1 cellular context compared by ENCODE assay signal in the genomic region with DNA sequence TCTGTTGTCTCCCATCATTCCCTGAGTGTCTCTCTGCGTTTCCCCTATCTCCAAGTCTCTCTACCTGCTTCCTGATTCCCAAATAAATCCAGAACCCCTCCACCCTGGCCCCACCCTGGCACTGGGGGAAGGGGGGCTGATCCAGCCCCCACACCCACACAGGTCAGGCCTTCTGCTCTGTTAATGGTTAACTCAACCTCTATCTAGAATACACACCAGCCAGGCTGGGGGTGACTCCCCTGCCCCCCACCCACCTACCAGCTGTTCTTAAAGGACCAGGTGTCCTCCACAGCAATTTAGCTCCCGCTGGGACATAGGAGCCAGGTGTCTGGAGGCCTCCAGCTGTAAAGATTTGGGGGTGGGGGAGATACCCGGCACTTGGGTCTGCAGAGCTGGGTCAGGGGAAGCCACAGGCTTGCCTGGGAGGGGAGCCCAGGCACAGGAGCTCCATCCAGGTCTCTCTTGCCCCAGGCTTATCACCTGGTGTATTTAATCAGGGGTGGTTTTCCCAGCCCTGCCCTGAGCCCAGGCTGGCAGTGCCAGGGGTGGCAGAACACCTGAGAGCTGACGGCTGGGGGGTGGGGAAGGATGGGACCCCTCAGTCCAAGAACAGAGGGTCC.
TF ChIP-seq lines count a peak whose summit lies in the region.

No MANE protein-coding gene starts in this region.

TF ChIP-seq in A549, 52 proteins besides CTCF, POLR2A, EP300 and RAD21:
- no peak for TF ChIP-seq KDM1A (IDR thresholded peaks at IDR 0.05; ENCODE audit: low read depth)
- no peak for TF ChIP-seq CHD2 (IDR thresholded peaks at IDR 0.05; ENCODE audit: low read length, partially characterized antibody)
- no peak for TF ChIP-seq MYC (IDR thresholded peaks at IDR 0.05; ENCODE audit: borderline replicate concordance, low read length)
- TF ChIP-seq HOXB5 (CRISPR knock-in tag; IDR thresholded peaks at IDR 0.05), result no peak
- no peak for TF ChIP-seq TP53 (CRISPR knock-in tag; IDR thresholded peaks at IDR 0.05)
- TF ChIP-seq, protein P1, sequence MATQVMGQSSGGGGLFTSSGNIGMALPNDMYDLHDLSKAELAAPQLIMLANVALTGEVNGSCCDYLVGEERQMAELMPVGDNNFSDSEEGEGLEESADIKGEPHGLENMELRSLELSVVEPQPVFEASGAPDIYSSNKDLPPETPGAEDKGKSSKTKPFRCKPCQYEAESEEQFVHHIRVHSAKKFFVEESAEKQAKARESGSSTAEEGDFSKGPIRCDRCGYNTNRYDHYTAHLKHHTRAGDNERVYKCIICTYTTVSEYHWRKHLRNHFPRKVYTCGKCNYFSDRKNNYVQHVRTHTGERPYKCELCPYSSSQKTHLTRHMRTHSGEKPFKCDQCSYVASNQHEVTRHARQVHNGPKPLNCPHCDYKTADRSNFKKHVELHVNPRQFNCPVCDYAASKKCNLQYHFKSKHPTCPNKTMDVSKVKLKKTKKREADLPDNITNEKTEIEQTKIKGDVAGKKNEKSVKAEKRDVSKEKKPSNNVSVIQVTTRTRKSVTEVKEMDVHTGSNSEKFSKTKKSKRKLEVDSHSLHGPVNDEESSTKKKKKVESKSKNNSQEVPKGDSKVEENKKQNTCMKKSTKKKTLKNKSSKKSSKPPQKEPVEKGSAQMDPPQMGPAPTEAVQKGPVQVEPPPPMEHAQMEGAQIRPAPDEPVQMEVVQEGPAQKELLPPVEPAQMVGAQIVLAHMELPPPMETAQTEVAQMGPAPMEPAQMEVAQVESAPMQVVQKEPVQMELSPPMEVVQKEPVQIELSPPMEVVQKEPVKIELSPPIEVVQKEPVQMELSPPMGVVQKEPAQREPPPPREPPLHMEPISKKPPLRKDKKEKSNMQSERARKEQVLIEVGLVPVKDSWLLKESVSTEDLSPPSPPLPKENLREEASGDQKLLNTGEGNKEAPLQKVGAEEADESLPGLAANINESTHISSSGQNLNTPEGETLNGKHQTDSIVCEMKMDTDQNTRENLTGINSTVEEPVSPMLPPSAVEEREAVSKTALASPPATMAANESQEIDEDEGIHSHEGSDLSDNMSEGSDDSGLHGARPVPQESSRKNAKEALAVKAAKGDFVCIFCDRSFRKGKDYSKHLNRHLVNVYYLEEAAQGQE (IDR thresholded peaks at IDR 0.05), result no peak
